ENCODE assay signal across 1 cellular context in the genomic region with DNA sequence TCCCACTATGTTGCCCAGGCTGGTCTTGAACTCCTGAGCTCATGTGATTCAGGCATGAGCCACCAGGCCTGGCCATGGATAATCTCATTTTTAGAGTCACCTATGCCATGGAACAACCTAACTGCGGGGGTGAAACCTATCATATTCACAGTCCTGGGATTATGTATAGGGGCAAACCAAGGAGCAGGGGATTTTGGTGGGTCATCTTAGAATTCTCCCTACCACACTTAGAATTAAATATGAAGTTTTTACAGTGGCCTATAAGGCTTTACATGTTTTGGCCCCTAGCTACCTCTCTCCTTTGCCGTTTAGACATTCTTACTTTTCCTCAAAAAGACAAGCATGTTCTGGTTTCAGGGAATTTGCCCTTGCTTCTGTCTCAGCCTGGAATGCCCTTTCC.
TF ChIP-seq lines count a peak whose summit lies in the region.

No MANE protein-coding gene starts in this region.

TF ChIP-seq in K562, 482 proteins besides CTCF, POLR2A, EP300 and RAD21:
- TF ChIP-seq, protein P1, sequence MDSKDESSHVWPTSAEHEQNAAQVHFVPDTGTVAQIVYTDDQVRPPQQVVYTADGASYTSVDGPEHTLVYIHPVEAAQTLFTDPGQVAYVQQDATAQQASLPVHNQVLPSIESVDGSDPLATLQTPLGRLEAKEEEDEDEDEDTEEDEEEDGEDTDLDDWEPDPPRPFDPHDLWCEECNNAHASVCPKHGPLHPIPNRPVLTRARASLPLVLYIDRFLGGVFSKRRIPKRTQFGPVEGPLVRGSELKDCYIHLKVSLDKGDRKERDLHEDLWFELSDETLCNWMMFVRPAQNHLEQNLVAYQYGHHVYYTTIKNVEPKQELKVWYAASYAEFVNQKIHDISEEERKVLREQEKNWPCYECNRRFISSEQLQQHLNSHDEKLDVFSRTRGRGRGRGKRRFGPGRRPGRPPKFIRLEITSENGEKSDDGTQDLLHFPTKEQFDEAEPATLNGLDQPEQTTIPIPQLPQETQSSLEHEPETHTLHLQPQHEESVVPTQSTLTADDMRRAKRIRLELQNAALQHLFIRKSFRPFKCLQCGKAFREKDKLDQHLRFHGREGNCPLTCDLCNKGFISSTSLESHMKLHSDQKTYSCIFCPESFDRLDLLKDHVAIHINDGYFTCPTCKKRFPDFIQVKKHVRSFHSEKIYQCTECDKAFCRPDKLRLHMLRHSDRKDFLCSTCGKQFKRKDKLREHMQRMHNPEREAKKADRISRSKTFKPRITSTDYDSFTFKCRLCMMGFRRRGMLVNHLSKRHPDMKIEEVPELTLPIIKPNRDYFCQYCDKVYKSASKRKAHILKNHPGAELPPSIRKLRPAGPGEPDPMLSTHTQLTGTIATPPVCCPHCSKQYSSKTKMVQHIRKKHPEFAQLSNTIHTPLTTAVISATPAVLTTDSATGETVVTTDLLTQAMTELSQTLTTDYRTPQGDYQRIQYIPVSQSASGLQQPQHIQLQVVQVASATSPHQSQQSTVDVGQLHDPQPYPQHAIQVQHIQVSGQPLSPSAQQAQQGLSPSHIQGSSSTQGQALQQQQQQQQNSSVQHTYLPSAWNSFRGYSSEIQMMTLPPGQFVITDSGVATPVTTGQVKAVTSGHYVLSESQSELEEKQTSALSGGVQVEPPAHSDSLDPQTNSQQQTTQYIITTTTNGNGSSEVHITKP (IDR thresholded peaks at IDR 0.05; ENCODE audit: partially characterized antibody): peak; percentile 77
- no peak for TF ChIP-seq ZNF707 (CRISPR knock-in tag; conservative IDR thresholded peaks at IDR 0.05)
